ENCODE assay signal across 8 cellular contexts in the genomic region with DNA sequence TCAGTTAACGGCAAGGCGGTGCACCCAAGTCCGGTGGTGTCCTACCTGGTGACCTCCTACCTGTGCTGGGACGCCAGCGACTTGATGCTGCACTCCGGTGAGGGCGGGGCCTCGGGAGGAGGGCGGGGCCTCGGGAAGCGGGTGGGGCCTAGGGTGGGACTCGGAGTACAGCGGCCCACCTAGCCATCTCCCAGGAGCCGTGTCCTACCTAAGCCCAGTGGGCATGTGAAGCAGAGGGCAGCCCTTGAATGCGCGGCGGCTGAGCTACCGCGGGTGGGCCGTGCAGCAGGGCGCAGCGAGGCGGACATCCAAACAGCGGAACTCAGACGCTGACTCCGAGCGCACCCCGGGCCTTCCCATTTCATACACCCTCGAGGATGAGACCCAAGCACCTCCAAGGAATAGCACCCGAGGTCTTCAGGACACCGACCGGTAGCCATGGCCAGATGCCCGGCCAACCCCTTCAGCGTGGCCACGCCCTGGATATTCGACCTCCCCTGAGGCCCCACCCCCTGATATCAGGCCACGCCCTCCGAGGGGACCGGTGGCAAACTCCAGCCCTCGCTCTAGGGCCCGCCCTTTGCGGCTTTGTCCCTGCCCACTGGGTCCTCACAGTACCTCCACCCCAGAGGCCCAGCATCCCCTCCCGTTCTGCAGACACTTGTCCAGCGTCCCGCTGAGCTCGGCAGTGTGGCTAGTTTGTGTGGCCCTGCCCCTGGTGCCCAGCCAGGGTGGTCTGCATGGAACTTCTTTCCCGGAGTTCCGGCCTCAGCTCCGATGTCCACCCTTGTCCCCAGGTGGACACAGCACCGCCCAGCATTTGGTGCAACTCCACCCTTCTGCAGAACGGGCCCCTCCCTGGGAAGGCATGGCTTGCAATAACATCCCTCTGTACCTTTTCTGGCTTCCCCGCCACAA. TPM values are rescaled to one million over a fixed set of nuclear protein-coding genes. Genes with fewer than 3 reads are reported as not detected.
A peak's percentile ranks its signal among the peaks of the same experiment; 100 is the strongest.
DNase-seq lines count a peak whose midpoint lies in the region; ATAC-seq and TF ChIP-seq lines count a peak whose summit lies in the region.

No MANE protein-coding gene starts in this region.

- H3K27ac Mint-ChIP-seq in activated naive CD8-positive, alpha-beta T cell treated with anti-CD3 and anti-CD28 coated beads, Interleukin-2, amount 50 U/mL, for 24 hours: peak overlapping the region; percentile 68

- no peak overlapping the region for H3K9ac ChIP-seq in BLaER1

- WGBS in stomach, 5 donors: 3 to 7% (median 7%) methylated on average over 25 to 52 of the region's 52 CpGs

- peaks cover 62% of the 10 kb centered on the region for H3K4me1 ChIP-seq in BLaER1
- peaks cover 0 to 23% (median 22%) of the 10 kb centered on the region in 4 donors for H3K4me1 ChIP-seq in stomach

- peaks cover 71% of the 10 kb centered on the region for H3K27me3 Mint-ChIP-seq in activated naive CD8-positive, alpha-beta T cell treated with anti-CD3 and anti-CD28 coated beads, Interleukin-2, amount 50 U/mL, for 24 hours

- ATAC-seq in GM18520 (IDR thresholded peaks at IDR 0.05; ENCODE audit: unreplicated experiment) (peak; percentile 44), HG02885 (IDR thresholded peaks at IDR 0.05; ENCODE audit: poor library complexity, unreplicated experiment) (peak; percentile 63)
- ATAC-seq in activated naive CD8-positive, alpha-beta T cell treated with anti-CD3 and anti-CD28 coated beads, Interleukin-2, amount 50 U/mL, for 24 hours: peak; percentile 26

- no peaks in the 10 kb centered on the region for H3K9me3 Mint-ChIP-seq in activated naive CD8-positive, alpha-beta T cell treated with anti-CD3 and anti-CD28 coated beads, Interleukin-2, amount 50 U/mL, for 24 hours

- peaks cover 48% of the 10 kb centered on the region for H3K4me1 Mint-ChIP-seq in activated naive CD8-positive, alpha-beta T cell treated with anti-CD3 and anti-CD28 coated beads, Interleukin-2, amount 50 U/mL, for 24 hours

- H3K36me3 ChIP-seq in BLaER1: no peaks in the 10 kb centered on the region
- no peaks in the 10 kb centered on the region for H3K36me3 ChIP-seq in stomach

- no peak for TF ChIP-seq POLR2A in stomach (IDR thresholded peaks at IDR 0.05)

- TF ChIP-seq EP300 in stomach (IDR thresholded peaks at IDR 0.05): no peak

- DNase-seq in NCI-H748 treated with DMSO at 0.1 percent for 48 hours (lab: John Stamatoyannopoulos, UW): peak; percentile 78
- DNase-seq in activated naive CD8-positive, alpha-beta T cell treated with anti-CD3 and anti-CD28 coated beads, Interleukin-2, amount 50 U/mL, for 24 hours: peak; percentile 74
- peak; percentile 87 for DNase-seq in islet precursor cell
- peak; percentile 48 for DNase-seq in stomach
- DNase-seq in NCI-H1048 (lab: John Stamatoyannopoulos, UW): no peak

- intact Hi-C loops in stomach (cut with DNase I; ENCODE audit: low total_unique reads): no loop called here

- H3K4me3 ChIP-seq in BLaER1 (peak overlapping the region; percentile 65), stomach (peak overlapping the region; percentile 15 to 41 (median 28))

- H3K36me3 Mint-ChIP-seq in activated naive CD8-positive, alpha-beta T cell treated with anti-CD3 and anti-CD28 coated beads, Interleukin-2, amount 50 U/mL, for 24 hours (ENCODE audit: low read depth): no peaks in the 10 kb centered on the region

- peak overlapping the region; percentile 91 for H3K4me2 ChIP-seq in BLaER1

- H3K9me3 ChIP-seq in BLaER1 (no peaks in the 10 kb centered on the region), stomach (peaks cover 0 to 5% (median 0%) of the 10 kb centered on the region in 4 donors)

- no peak for TF ChIP-seq CTCF in stomach (IDR thresholded peaks at IDR 0.05)

- H3K27me3 ChIP-seq in BLaER1 (no peaks in the 10 kb centered on the region), stomach (peaks cover 15 to 95% (median 53%) of the 10 kb centered on the region in 3 donors)

- H3K4me3 Mint-ChIP-seq in activated naive CD8-positive, alpha-beta T cell treated with anti-CD3 and anti-CD28 coated beads, Interleukin-2, amount 50 U/mL, for 24 hours: peak overlapping the region; percentile 71

- H3K27ac ChIP-seq in BLaER1: no peak overlapping the region
- no peak overlapping the region for H3K27ac ChIP-seq in stomach

- H4K20me1 ChIP-seq in BLaER1: no peaks in the 10 kb centered on the region

RNA-seq across cellular contexts. Expression of a gene that starts 5.4 kb away (rescaled TPM):
- 10 to 100 TPM in 1 of 5 donors, 1 to 10 TPM in 1, not detected in 3; 4.1 to 55.0 TPM for total RNA-seq in stomach
- polyA plus RNA-seq in stomach: 10 to 100 TPM in 1 of 3 donors, 1 to 10 TPM in 2; 6.0 to 12.8 (median 6.9) TPM

RNA-seq across cellular contexts. Expression of a gene that starts 15.2 kb away (rescaled TPM):
- not detected for total RNA-seq in stomach
- not detected for polyA plus RNA-seq in stomach

RNA-seq across cellular contexts. Expression of a gene that starts 28.0 kb away (rescaled TPM):
- not detected for total RNA-seq in stomach
- not detected for polyA plus RNA-seq in stomach

RNA-seq across cellular contexts. Expression of a gene that starts 36.5 kb away (rescaled TPM):
- total RNA-seq in stomach: 100 to 1,000 TPM in 1 of 5 donors, 10 to 100 TPM in 1, not detected in 3; 46.9 to 134 TPM
- polyA plus RNA-seq in stomach: not detected

RNA-seq across cellular contexts. Expression of a gene that starts 47.9 kb away (rescaled TPM):
- total RNA-seq in stomach: not detected
- not detected for polyA plus RNA-seq in stomach
